Comparison of ENCODE assay signal across 8 cellular contexts in the genomic region with DNA sequence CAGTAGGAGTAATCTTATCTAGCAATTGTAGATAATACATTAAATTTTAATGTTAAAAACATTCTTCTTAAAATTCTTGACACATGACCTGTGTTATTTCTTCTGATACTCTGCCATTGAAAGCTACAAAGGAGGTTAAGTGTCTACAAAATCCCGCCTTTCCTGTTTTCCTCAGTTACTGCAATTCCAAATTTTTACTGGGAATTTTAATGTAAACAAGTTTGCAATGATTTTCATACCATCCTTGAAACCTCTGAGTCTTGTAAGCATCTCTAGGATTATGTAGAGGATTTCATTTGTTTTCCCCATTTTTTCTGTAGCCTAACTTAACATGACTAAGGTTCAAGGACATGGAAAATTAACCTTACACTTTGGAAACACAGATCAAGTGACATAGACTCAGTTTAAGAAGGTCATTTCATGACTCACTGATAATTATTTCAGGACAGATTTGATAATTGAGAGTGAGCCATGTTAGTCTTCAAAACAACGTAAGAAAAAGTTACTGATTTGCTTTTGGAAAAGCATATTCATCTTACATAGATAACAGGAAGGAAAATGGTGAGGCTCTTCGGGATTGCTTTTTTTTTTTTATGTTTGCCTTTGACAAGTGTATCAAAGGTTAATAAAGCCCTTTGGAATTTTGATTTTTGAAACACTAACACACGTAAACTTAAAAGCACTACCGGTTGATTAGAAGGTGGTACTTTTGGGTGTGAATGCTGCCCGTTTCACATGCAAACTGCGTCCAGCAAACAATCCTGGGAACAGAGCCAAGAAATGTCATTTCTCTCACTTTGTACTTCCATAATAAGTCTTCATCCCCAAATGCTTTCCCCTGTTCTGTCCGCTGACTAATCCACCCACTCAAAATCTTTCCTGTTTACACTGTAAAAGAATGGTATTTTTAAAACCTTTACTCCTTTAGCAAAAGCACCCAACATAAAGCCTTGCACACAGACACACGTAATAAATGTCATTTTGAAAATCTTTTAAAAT. TPM values are rescaled to one million over a fixed set of nuclear protein-coding genes. Genes with fewer than 3 reads are reported as not detected.
DNase-seq lines count a peak whose midpoint lies in the region; ATAC-seq and TF ChIP-seq lines count a peak whose summit lies in the region.

No MANE protein-coding gene starts in this region.

- no peak overlapping the region for H3K4me3 Mint-ChIP-seq in T-helper 2 cell treated with Interferon-gamma antibody and Interleukin-4, amounts not matched to agents 5 μg/mL and 100 μg/mL, for 36 hours
- H3K4me3 Mint-ChIP-seq in activated CD8-positive, alpha-beta T cell treated with anti-CD3 and anti-CD28 coated beads for 36 hours, result no peak overlapping the region

- H3K4me1 Mint-ChIP-seq in T-helper 2 cell treated with Interferon-gamma antibody and Interleukin-4, amounts not matched to agents 5 μg/mL and 100 μg/mL, for 36 hours (ENCODE audit: low read depth), result no peaks in the 10 kb centered on the region
- H3K4me1 Mint-ChIP-seq in activated CD8-positive, alpha-beta T cell treated with anti-CD3 and anti-CD28 coated beads for 36 hours (ENCODE audit: low read depth), result no peaks in the 10 kb centered on the region

- POLR2A ChIA-PET in SK-N-SH (lab: Yijun Ruan, JAX), result no interaction called here
- POLR2A ChIA-PET in activated CD8-positive, alpha-beta T cell treated with anti-CD3 and anti-CD28 coated beads for 36 hours (lab: Charles Lee), result no interaction called here

- no peak for TF ChIP-seq EP300 in SK-N-SH (IDR thresholded peaks at IDR 0.05; ENCODE audit: borderline replicate concordance in 1 of 2, low read depth in 1 of 2, low read length in 1 of 2)

- CTCF ChIA-PET in SK-N-SH (lab: Yijun Ruan, JAX), result no interaction called here
- CTCF ChIA-PET in activated CD8-positive, alpha-beta T cell treated with anti-CD3 and anti-CD28 coated beads for 36 hours (lab: Charles Lee), result no interaction called here

- ATAC-seq in activated CD8-positive, alpha-beta T cell treated with anti-CD3 and anti-CD28 coated beads for 36 hours, result no peak

- H3K79me2 ChIP-seq in SK-N-SH (ENCODE audit: insufficient read depth), result no peaks in the 10 kb centered on the region

- H3K4me3 ChIP-seq in SK-N-SH (ENCODE audit: low read depth in 2 of 2, low read length in 1 of 2) (no peak overlapping the region), skeletal muscle satellite cell (ENCODE audit: low read length) (peak overlapping the region; percentile 38)

- H3K36me3 ChIP-seq in SK-N-SH (replicated peaks in 1 of 2; ENCODE audit: control insufficient read depth in 1 of 2, insufficient read depth in 2 of 2, low read length in 1 of 2) (no peaks in the 10 kb centered on the region), skeletal muscle satellite cell (ENCODE audit: insufficient read depth, low read length) (no peaks in the 10 kb centered on the region)

- H4K20me1 ChIP-seq in SK-N-SH (ENCODE audit: insufficient read depth), result no peaks in the 10 kb centered on the region

- peak; percentile 62 for DNase-seq in HCEC 1CT
- no peak for DNase-seq in SK-N-SH
- peak; percentile 90 for DNase-seq in glomerular endothelial cell (ENCODE audit: extremely low read depth, low read depth, low spot score)
- DNase-seq in T-helper 2 cell treated with Interferon-gamma antibody and Interleukin-4, amounts not matched to agents 5 μg/mL and 100 μg/mL, for 36 hours (ENCODE audit: low spot score), result no peak
- DNase-seq in NCI-H524 (lab: John Stamatoyannopoulos, UW), result no peak
- no peak for DNase-seq in OCI-M1 (lab: John Stamatoyannopoulos, UW)
- no peak for DNase-seq in activated CD8-positive, alpha-beta T cell treated with anti-CD3 and anti-CD28 coated beads for 36 hours

- H3K27ac Mint-ChIP-seq in T-helper 2 cell treated with Interferon-gamma antibody and Interleukin-4, amounts not matched to agents 5 μg/mL and 100 μg/mL, for 36 hours, result no peak overlapping the region
- no peak overlapping the region for H3K27ac Mint-ChIP-seq in activated CD8-positive, alpha-beta T cell treated with anti-CD3 and anti-CD28 coated beads for 36 hours

- H3K9ac ChIP-seq in SK-N-SH, result no peak overlapping the region
- peak overlapping the region; percentile 31 for H3K9ac ChIP-seq in skeletal muscle satellite cell (ENCODE audit: low read depth, low read length)

- H3K27ac ChIP-seq in SK-N-SH (ENCODE audit: low read depth in 2 of 2, low read length in 1 of 2), result peak overlapping the region in 1 of 2 experiments; percentile 50; a peak in 2 of 4 replicates

- H3K4me2 ChIP-seq in SK-N-SH, result peak overlapping the region; percentile 6
- H3K4me2 ChIP-seq in skeletal muscle satellite cell (ENCODE audit: low read length), result peak overlapping the region; percentile 43

- H3K27me3 Mint-ChIP-seq in T-helper 2 cell treated with Interferon-gamma antibody and Interleukin-4, amounts not matched to agents 5 μg/mL and 100 μg/mL, for 36 hours (ENCODE audit: low read depth), result peaks cover 48% of the 10 kb centered on the region
- peaks cover 9% of the 10 kb centered on the region for H3K27me3 Mint-ChIP-seq in activated CD8-positive, alpha-beta T cell treated with anti-CD3 and anti-CD28 coated beads for 36 hours

- no peaks in the 10 kb centered on the region for H3K9me3 Mint-ChIP-seq in T-helper 2 cell treated with Interferon-gamma antibody and Interleukin-4, amounts not matched to agents 5 μg/mL and 100 μg/mL, for 36 hours
- H3K9me3 Mint-ChIP-seq in activated CD8-positive, alpha-beta T cell treated with anti-CD3 and anti-CD28 coated beads for 36 hours, result no peaks in the 10 kb centered on the region

- no peaks in the 10 kb centered on the region for H3K36me3 Mint-ChIP-seq in T-helper 2 cell treated with Interferon-gamma antibody and Interleukin-4, amounts not matched to agents 5 μg/mL and 100 μg/mL, for 36 hours (ENCODE audit: low read depth)
- H3K36me3 Mint-ChIP-seq in activated CD8-positive, alpha-beta T cell treated with anti-CD3 and anti-CD28 coated beads for 36 hours (ENCODE audit: low read depth), result no peaks in the 10 kb centered on the region

- 45% methylated on average over 9 of the region's 9 CpGs for WGBS in SK-N-SH (ENCODE audit: low lambda C conversion rate)

- TF ChIP-seq RAD21 in SK-N-SH (IDR thresholded peaks at IDR 0.05; ENCODE audit: low read length), result no peak

- H3F3A ChIP-seq in SK-N-SH (replicated peaks; ENCODE audit: insufficient read depth), result peaks cover 18% of the 10 kb centered on the region

- no peak for TF ChIP-seq CTCF in SK-N-SH (IDR thresholded peaks at IDR 0.05)
- TF ChIP-seq CTCF in activated CD8-positive, alpha-beta T cell treated with anti-CD3 and anti-CD28 coated beads for 36 hours (IDR thresholded peaks at IDR 0.05), result no peak

- no peaks in the 10 kb centered on the region for H3K9me3 ChIP-seq in SK-N-SH
- H3K9me3 ChIP-seq in skeletal muscle satellite cell (replicated peaks; ENCODE audit: low read length), result no peaks in the 10 kb centered on the region

- peak overlapping the region; percentile 59; the same call in 1 of the 2 replicates for H2AFZ ChIP-seq in SK-N-SH (ENCODE audit: low read depth)

- H3K27me3 ChIP-seq in SK-N-SH (ENCODE audit: insufficient read depth) (no peaks in the 10 kb centered on the region), skeletal muscle satellite cell (ENCODE audit: control insufficient read depth, insufficient read depth, low read length) (no peaks in the 10 kb centered on the region)

- H3K4me1 ChIP-seq in SK-N-SH (ENCODE audit: control insufficient read depth in 1 of 2, insufficient read depth in 2 of 2, low read depth in 1 of 2, low read length in 1 of 2), result peaks cover 0 to 53% of the 10 kb centered on the region in 2 experiments; a peak in 3 of 4 replicates
- peaks cover 51% of the 10 kb centered on the region for H3K4me1 ChIP-seq in skeletal muscle satellite cell (ENCODE audit: control insufficient read depth, insufficient read depth, low read length)

- no peaks in the 10 kb centered on the region for H3K9me2 ChIP-seq in SK-N-SH

- intact Hi-C loops in activated CD8-positive, alpha-beta T cell treated with anti-CD3 and anti-CD28 coated beads for 36 hours (cut with micrococcal nuclease), result no loop called here

TF ChIP-seq in SK-N-SH, 30 proteins besides CTCF, POLR2A, EP300 and RAD21:
- TF ChIP-seq NFIC (IDR thresholded peaks at IDR 0.05; ENCODE audit: borderline replicate concordance) (peak; percentile 83), NRF1 (IDR thresholded peaks at IDR 0.05; ENCODE audit: low read depth, low read length) (no peak), RFX5 (IDR thresholded peaks at IDR 0.05; ENCODE audit: low read length) (no peak), TCF12 (IDR thresholded peaks at IDR 0.05) (0 out of 2 replicates have a peak, but pooled peaks have one; percentile 12), MXI1 (IDR thresholded peaks at IDR 0.05; ENCODE audit: low read depth, low read length) (no peak), SMC3 (IDR thresholded peaks at IDR 0.05; ENCODE audit: low read depth, low read length) (no peak), JUND (IDR thresholded peaks at IDR 0.05) (peak; percentile 12; the same call in 1 of the 2 replicates), FOXM1 (IDR thresholded peaks at IDR 0.05; ENCODE audit: low read depth) (no peak), ELF1 (IDR thresholded peaks at IDR 0.05) (no peak)
- TF ChIP-seq, protein P1, sequence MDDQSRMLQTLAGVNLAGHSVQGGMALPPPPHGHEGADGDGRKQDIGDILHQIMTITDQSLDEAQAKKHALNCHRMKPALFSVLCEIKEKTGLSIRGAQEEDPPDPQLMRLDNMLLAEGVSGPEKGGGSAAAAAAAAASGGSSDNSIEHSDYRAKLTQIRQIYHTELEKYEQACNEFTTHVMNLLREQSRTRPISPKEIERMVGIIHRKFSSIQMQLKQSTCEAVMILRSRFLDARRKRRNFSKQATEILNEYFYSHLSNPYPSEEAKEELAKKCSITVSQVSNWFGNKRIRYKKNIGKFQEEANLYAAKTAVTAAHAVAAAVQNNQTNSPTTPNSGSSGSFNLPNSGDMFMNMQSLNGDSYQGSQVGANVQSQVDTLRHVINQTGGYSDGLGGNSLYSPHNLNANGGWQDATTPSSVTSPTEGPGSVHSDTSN (IDR thresholded peaks at IDR 0.05), result 0 out of 2 replicates have a peak, but pooled peaks have one; percentile 29

RNA-seq across cellular contexts. Expression of a gene that starts 39.4 kb away (rescaled TPM):
- 36.7 and 39.2 TPM in 2 replicates for polyA plus RNA-seq in SK-N-SH (2012; rRNA removed)
- 24.7 and 31.6 TPM in 2 replicates for polyA plus RNA-seq in SK-N-SH (2012; cell fraction: cytosol; rRNA removed)
- 31.7 and 51.1 TPM in 2 replicates for polyA plus RNA-seq in SK-N-SH (2012; cell fraction: nucleus; rRNA removed)
- total RNA-seq in glomerular endothelial cell, result 71.2 and 168 TPM in 2 replicates
- total RNA-seq in skeletal muscle satellite cell (2012; rRNA removed), result 83.4 and 123 TPM in 2 replicates
- 10 to 100 TPM; 14.8 to 18.3 TPM for total RNA-seq in activated CD8-positive, alpha-beta T cell treated with anti-CD3 and anti-CD28 coated beads for 36 hours

Comparison
In these comparisons a context has a peak if more than half of its experiments do, and no peak if none do; other contexts are left out.
1. DNase-seq: peak in HCEC 1CT (single experiment) and glomerular endothelial cell (single experiment); none in SK-N-SH (single experiment), T-helper 2 cell treated with Interferon-gamma antibody and Interleukin-4, amounts not matched to agents 5 μg/mL and 100 μg/mL, for 36 hours (single experiment), NCI-H524 (0 of 2), OCI-M1 (single experiment) and activated CD8-positive, alpha-beta T cell treated with anti-CD3 and anti-CD28 coated beads for 36 hours (single experiment).